8 cellular contexts compared by ENCODE assay signal in genomic region chr12:56157201-56158028, GRCh38. TPM values are rescaled to one million over a fixed set of nuclear protein-coding genes. Genes with fewer than 3 reads are reported as not detected.
DNase-seq lines count a peak whose midpoint lies in the region; ATAC-seq, FAIRE-seq and TF ChIP-seq lines count a peak whose summit lies in the region.

No MANE protein-coding gene starts in this region.

- ATAC-seq in foreskin keratinocyte, result peak; percentile 66

- intact Hi-C loops in testis (cut with DNase I; ENCODE audit: low total_unique reads), result no loop called here

- 3 to 4% methylated on average over 43 to 45 of the region's 45 CpGs for WGBS in testis, 2 donors

- H3K9me3 ChIP-seq in neuron (ENCODE audit: low read length) (no peaks in the 10 kb centered on the region), testis (no peaks in the 10 kb centered on the region)

- DNase-seq in EL (peak; percentile 92), H54 (ENCODE audit: insufficient read length, low spot score) (peak; percentile 57), M059J (ENCODE audit: low read depth) (peak; percentile 91), SHP77 (lab: John Stamatoyannopoulos, UW) (peak; percentile 68 to 81), foreskin keratinocyte (peak; percentile 54 to 72), testis (peak; percentile 79)
- peak in 3 of 4 experiments; percentile 18 to 44 (median 34) for DNase-seq in activated naive CD4-positive, alpha-beta T cell (lab: John Stamatoyannopoulos, UW)

- peak; percentile 73 for TF ChIP-seq CTCF in foreskin keratinocyte (conservative IDR thresholded peaks at IDR 0.05)
- peak; percentile 57 to 83 (median 72) for TF ChIP-seq CTCF in testis (IDR thresholded peaks at IDR 0.05)

- peak overlapping the region; percentile 21 for H2AFZ ChIP-seq in neuron (ENCODE audit: low read depth, low read length)

- H3K27ac ChIP-seq in foreskin keratinocyte (peak overlapping the region; percentile 38), testis (peak overlapping the region; percentile 98 to 99)

- no peak for FAIRE-seq in H54 (lab: Jason Lieb, UNC)

- H3K4me3 ChIP-seq in neuron (ENCODE audit: low read length) (peak overlapping the region; percentile 85), testis (peak overlapping the region; percentile 76 to 85)

- H3K27me3 ChIP-seq in foreskin keratinocyte (no peaks in the 10 kb centered on the region), neuron (ENCODE audit: insufficient read depth, low read length) (no peaks in the 10 kb centered on the region), testis (no peaks in the 10 kb centered on the region)

- peaks cover 7% of the 10 kb centered on the region for H3K4me1 ChIP-seq in foreskin keratinocyte
- H3K4me1 ChIP-seq in neuron (ENCODE audit: insufficient read depth, low read length), result peaks cover 42% of the 10 kb centered on the region
- peaks cover 44% of the 10 kb centered on the region for H3K4me1 ChIP-seq in testis

- H3K36me3 ChIP-seq in neuron (ENCODE audit: insufficient read depth, low read length) (peaks cover 45% of the 10 kb centered on the region), testis (ENCODE audit: low read depth, missing control alignments) (no peaks in the 10 kb centered on the region)

- peak; percentile 27; the same call in 1 of the 2 replicates for TF ChIP-seq POLR2A in H54 (IDR thresholded peaks at IDR 0.05; ENCODE audit: low read depth, low read length)
- TF ChIP-seq POLR2A in testis (IDR thresholded peaks at IDR 0.05), result no peak

RNA-seq across cellular contexts. Expression of gene MYL6, which starts 0.7 kb away (rescaled TPM):
- total RNA-seq in M059J (2014; rRNA removed; shearing (Covaris generic)), result 2,913 and 3,348 TPM in 2 replicates
- total RNA-seq in foreskin keratinocyte, result 2,537 and 2,800 TPM in 2 replicates
- 3,288 and 3,690 TPM in 2 replicates for polyA plus RNA-seq in foreskin keratinocyte
- total RNA-seq in testis, result 1,000 to 10,000 TPM in 1 of 2 donors, 100 to 1,000 TPM in 1; 939 to 1,373 TPM
- polyA plus RNA-seq in testis (ENCODE audit: insufficient read depth, low read depth, low replicate concordance), result 1,271 TPM

RNA-seq across cellular contexts. Expression of gene MYL6B, which starts 5.0 kb away (rescaled TPM):
- 84.5 and 88.7 TPM in 2 replicates for total RNA-seq in M059J (2014; rRNA removed; shearing (Covaris generic))
- total RNA-seq in foreskin keratinocyte (72.0 and 81.4 TPM in 2 replicates), testis (100 to 1,000 TPM; 229 to 428 TPM)
- polyA plus RNA-seq in foreskin keratinocyte (93.6 and 101 TPM in 2 replicates), testis (ENCODE audit: insufficient read depth, low read depth, low replicate concordance) (480 TPM)

RNA-seq across cellular contexts. Expression of gene ESYT1, which starts 29.3 kb away (rescaled TPM):
- 86.5 and 117 TPM in 2 replicates for total RNA-seq in M059J (2014; rRNA removed; shearing (Covaris generic))
- total RNA-seq in foreskin keratinocyte, result 144 and 152 TPM in 2 replicates
- 97.9 and 105 TPM in 2 replicates for polyA plus RNA-seq in foreskin keratinocyte
- total RNA-seq in testis, result 10 to 100 TPM; 72.0 to 99.8 TPM
- polyA plus RNA-seq in testis (ENCODE audit: insufficient read depth, low read depth, low replicate concordance), result 50.8 TPM

RNA-seq across cellular contexts. Expression of gene SMARCC2, which starts 31.9 kb away (rescaled TPM):
- 32.4 and 34.5 TPM in 2 replicates for total RNA-seq in M059J (2014; rRNA removed; shearing (Covaris generic))
- total RNA-seq in foreskin keratinocyte (46.0 and 46.1 TPM in 2 replicates), testis (100 to 1,000 TPM; 106 to 148 TPM)
- polyA plus RNA-seq in foreskin keratinocyte (13.3 and 14.7 TPM in 2 replicates), testis (ENCODE audit: insufficient read depth, low read depth, low replicate concordance) (69.5 TPM)

RNA-seq across cellular contexts. Expression of gene ZC3H10, which starts 39.3 kb away (rescaled TPM):
- total RNA-seq in M059J (2014; rRNA removed; shearing (Covaris generic)), result 1.4 and 2.1 TPM in 2 replicates
- total RNA-seq in foreskin keratinocyte (2.4 and 2.9 TPM in 2 replicates), testis (10 to 100 TPM; 16.2 to 20.6 TPM)
- polyA plus RNA-seq in foreskin keratinocyte (1.4 and 1.5 TPM in 2 replicates), testis (ENCODE audit: insufficient read depth, low read depth, low replicate concordance) (12.4 TPM)

Comparison
In these comparisons a context has a peak if more than half of its experiments do, and no peak if none do; other contexts are left out.
1. Peak in every context shown above with its lines: DNase-seq, ATAC-seq, H3K4me3 ChIP-seq and H3K27ac ChIP-seq.
2. DNase-seq: peak in every context shown above with its lines; median percentile 92 in EL; 91 in M059J; 79 in testis; 74 in SHP77; 63 in foreskin keratinocyte; 57 in H54; 34 in activated naive CD4-positive, alpha-beta T cell.